Comparison of ENCODE assay signal across 1 cellular context in the genomic region with DNA sequence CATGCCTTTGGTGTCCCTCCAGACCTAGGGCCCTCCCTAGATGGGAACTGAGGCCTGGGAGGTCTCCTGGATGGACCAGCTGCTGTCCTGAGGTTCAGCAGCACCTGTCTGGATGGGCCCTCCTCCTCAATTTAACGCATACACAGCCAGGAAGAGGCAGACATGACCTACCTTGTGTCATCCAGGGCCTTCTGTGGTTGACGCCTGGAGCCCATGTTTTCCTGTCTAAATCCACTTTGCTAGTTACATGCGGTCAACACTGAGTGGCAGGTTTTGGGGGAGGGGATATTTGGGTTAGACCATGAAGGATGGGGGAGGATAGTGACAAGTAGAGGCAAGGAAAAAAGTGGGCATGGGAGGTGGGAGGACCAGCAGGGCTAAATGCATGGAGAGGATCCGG.
TF ChIP-seq lines count a peak whose summit lies in the region.

No MANE protein-coding gene starts in this region.

TF ChIP-seq in HEK293, 187 proteins besides CTCF, POLR2A, EP300 and RAD21:
- TF ChIP-seq ZNF645 (tag by site-specific recombination; IDR thresholded peaks at IDR 0.05) (no peak; the same call in 1 of the 2 replicates), ZNF530 (tag by site-specific recombination; IDR thresholded peaks at IDR 0.05; ENCODE audit: low read depth) (no peak), IKZF3 (tag by site-specific recombination; IDR thresholded peaks at IDR 0.05) (peak; percentile 40), ZNF174 (tag by site-specific recombination; IDR thresholded peaks at IDR 0.05) (no peak), ZNF785 (tag by site-specific recombination; IDR thresholded peaks at IDR 0.05) (0 out of 2 replicates have a peak, but pooled peaks have one; percentile 7), PRDM10 (tag by site-specific recombination; IDR thresholded peaks at IDR 0.05) (peak; percentile 90), ZBTB21 (tag by site-specific recombination; IDR thresholded peaks at IDR 0.05) (no peak)
